ENCODE assay signal across 16 cellular contexts in the genomic region with DNA sequence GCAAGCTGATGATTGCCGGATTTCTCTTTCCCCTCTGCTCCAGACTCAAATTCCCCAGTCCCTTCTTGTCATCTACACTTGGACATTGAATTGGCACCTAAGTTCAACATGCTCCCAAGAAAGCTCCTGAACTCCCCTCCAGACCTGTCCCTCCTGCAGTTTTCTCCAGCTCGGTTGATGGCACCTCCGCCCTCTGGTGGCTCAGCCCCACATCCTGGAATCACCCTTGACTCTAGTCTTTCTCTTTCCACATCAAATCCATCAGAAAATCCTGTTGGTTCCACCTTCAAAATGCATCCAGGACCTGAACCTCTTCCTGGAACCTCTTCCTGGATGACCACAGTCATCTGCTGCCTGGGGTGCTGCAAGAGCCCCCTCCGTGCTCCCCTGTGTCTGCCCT.
DNase-seq lines count a peak whose midpoint lies in the region; ATAC-seq and TF ChIP-seq lines count a peak whose summit lies in the region.
"Had no signal": no experiment of that assay in that cellular context is flagged by ENCODE, and none has a peak within 500 bp of the region (broad histone marks: within the 10 kb centered on the region; RNA-seq: fewer than 3 reads in every experiment).

No MANE protein-coding gene starts in this region.

- CTCF ChIA-PET in OCI-LY7 (lab: Charles Lee; ENCODE audit: unreplicated experiment) = no interaction called here

- no peak overlapping the region for H3K4me3 Mint-ChIP-seq in chondrocyte (ENCODE audit: unreplicated experiment)
- no peak overlapping the region for H3K4me3 Mint-ChIP-seq in neural crest cell
- H3K4me3 Mint-ChIP-seq in stimulated activated naive CD8-positive, alpha-beta T cell treated with anti-CD3 and anti-CD28 coated beads, Interleukin-15, amount 100 ng/mL, for 72 hours = no peak overlapping the region
- H3K4me3 Mint-ChIP-seq in mesothelial cell of epicardium = no peak overlapping the region
- H3K4me3 Mint-ChIP-seq: CD8-positive, alpha-beta T cell had no signal

- H3K27ac ChIP-seq in OCI-LY7 (ENCODE audit: low read depth, low read length, poor library complexity, severe bottlenecking) = no peak overlapping the region
- H3K27ac ChIP-seq: HL-60 had no signal

- H3K27me3 Mint-ChIP-seq in chondrocyte (ENCODE audit: low read depth) = peaks cover 3% of the 10 kb centered on the region
- H3K27me3 Mint-ChIP-seq in neural crest cell (ENCODE audit: low read depth) = peaks cover 2% of the 10 kb centered on the region
- H3K27me3 Mint-ChIP-seq in stimulated activated naive CD8-positive, alpha-beta T cell treated with anti-CD3 and anti-CD28 coated beads, Interleukin-15, amount 100 ng/mL, for 72 hours = peaks cover 7% of the 10 kb centered on the region
- peaks cover 2% of the 10 kb centered on the region for H3K27me3 Mint-ChIP-seq in mesothelial cell of epicardium (ENCODE audit: low read depth)

- DNase-seq in GM12864 (ENCODE audit: low read depth) (no peak), OCI-LY7 (ENCODE audit: low spot score) (no peak), chondrocyte (ENCODE audit: low spot score) (no peak), neural crest cell (ENCODE audit: low read depth, low spot score) (no peak), NAMALWA (ENCODE audit: low spot score) (no peak), mesothelial cell of epicardium (ENCODE audit: low spot score in 2 of 2, unreplicated experiment in 2 of 2) (no peak)
- DNase-seq in stimulated activated naive CD8-positive, alpha-beta T cell treated with anti-CD3 and anti-CD28 coated beads, Interleukin-15, amount 100 ng/mL, for 72 hours = no peak
- DNase-seq: ACHN; BE2C; CD8-positive, alpha-beta T cell; KG1; NCI-H1092 treated with DMSO at 0.1 percent for 48 hours; NCI-H1694; SIG-M5 had no signal

- H3K4me1 Mint-ChIP-seq in chondrocyte (ENCODE audit: low read depth) = peaks cover 4% of the 10 kb centered on the region
- H3K4me1 Mint-ChIP-seq in neural crest cell = no peaks in the 10 kb centered on the region
- no peaks in the 10 kb centered on the region for H3K4me1 Mint-ChIP-seq in stimulated activated naive CD8-positive, alpha-beta T cell treated with anti-CD3 and anti-CD28 coated beads, Interleukin-15, amount 100 ng/mL, for 72 hours
- no peaks in the 10 kb centered on the region for H3K4me1 Mint-ChIP-seq in mesothelial cell of epicardium

- BruUV-seq in OCI-LY7 (replicated peaks; lab: Mats Ljungman, UMichigan) = no TSS peak

- H3K4me3 ChIP-seq in GM12864 (ENCODE audit: low read depth, low read length) (no peak overlapping the region), OCI-LY7 (ENCODE audit: low read depth, low read length, poor library complexity, severe bottlenecking) (no peak overlapping the region)

- intact Hi-C loops in OCI-LY7 (cut with micrococcal nuclease; ENCODE audit: unreplicated experiment) = no loop called here

- ATAC-seq in stimulated activated naive CD8-positive, alpha-beta T cell treated with anti-CD3 and anti-CD28 coated beads, Interleukin-15, amount 100 ng/mL, for 72 hours = no peak
- ATAC-seq: CD8-positive, alpha-beta T cell; HCT116 had no signal

- H4K20me1 ChIP-seq in OCI-LY7 (ENCODE audit: insufficient read depth, low read length) = no peaks in the 10 kb centered on the region

- no peak overlapping the region for H3K4me2 ChIP-seq in OCI-LY7 (ENCODE audit: low read length)

- peaks cover under 1% of the 10 kb centered on the region for H3K4me1 ChIP-seq in OCI-LY7 (ENCODE audit: insufficient read depth, low read length, poor library complexity, severe bottlenecking)
- H3K4me1 ChIP-seq: BE2C had no signal

- H3K9me3 ChIP-seq in OCI-LY7 (ENCODE audit: low read length) = no peaks in the 10 kb centered on the region
- H3K9me3 ChIP-seq: BE2C had no signal

- peak; percentile 5 for TF ChIP-seq CTCF in GM12864 (IDR thresholded peaks at IDR 0.05; ENCODE audit: low read depth, low read length, missing control alignments)
- peak; percentile 38; the same call in 1 of the 2 replicates for TF ChIP-seq CTCF in OCI-LY7 (conservative IDR thresholded peaks at IDR 0.05; ENCODE audit: low read length)
- peak; percentile 14 for TF ChIP-seq CTCF in chondrocyte (IDR thresholded peaks at IDR 0.05)
- peak; percentile 15 for TF ChIP-seq CTCF in neural crest cell (conservative IDR thresholded peaks at IDR 0.05)
- TF ChIP-seq CTCF in mesothelial cell of epicardium (IDR thresholded peaks at IDR 0.05; ENCODE audit: unreplicated experiment) = no peak

- no peaks in the 10 kb centered on the region for H3K79me2 ChIP-seq in OCI-LY7 (ENCODE audit: insufficient read depth, low read depth, low read length)

- no peaks in the 10 kb centered on the region for H3K9me2 ChIP-seq in OCI-LY7 (ENCODE audit: insufficient read depth, low read length)

- POLR2A ChIA-PET in OCI-LY7 (lab: Charles Lee) = interaction anchor here (0.5 to 0.8 kb wide), 3 partner anchors 18 to 223 kb away, joined by 3 to 5 read pairs (median 4); no protein-coding TSS in a partner anchor

- H3K36me3 Mint-ChIP-seq in chondrocyte (ENCODE audit: low read depth) (peaks cover 1% of the 10 kb centered on the region), neural crest cell (ENCODE audit: low read depth) (no peaks in the 10 kb centered on the region), mesothelial cell of epicardium (no peaks in the 10 kb centered on the region)
- H3K36me3 Mint-ChIP-seq: CD8-positive, alpha-beta T cell had no signal

- peaks cover 6% of the 10 kb centered on the region for H3K9me3 Mint-ChIP-seq in chondrocyte (ENCODE audit: low read depth)
- H3K9me3 Mint-ChIP-seq in neural crest cell = no peaks in the 10 kb centered on the region
- H3K9me3 Mint-ChIP-seq in stimulated activated naive CD8-positive, alpha-beta T cell treated with anti-CD3 and anti-CD28 coated beads, Interleukin-15, amount 100 ng/mL, for 72 hours = no peaks in the 10 kb centered on the region
- H3K9me3 Mint-ChIP-seq in mesothelial cell of epicardium = peaks cover 8% of the 10 kb centered on the region
- H3K9me3 Mint-ChIP-seq: CD8-positive, alpha-beta T cell had no signal

- no peak overlapping the region for H2AFZ ChIP-seq in OCI-LY7 (ENCODE audit: low read length)

- H3K27ac Mint-ChIP-seq in chondrocyte (ENCODE audit: unreplicated experiment) (no peak overlapping the region), neural crest cell (ENCODE audit: unreplicated experiment) (no peak overlapping the region), mesothelial cell of epicardium (no peak overlapping the region)
- H3K27ac Mint-ChIP-seq in stimulated activated naive CD8-positive, alpha-beta T cell treated with anti-CD3 and anti-CD28 coated beads, Interleukin-15, amount 100 ng/mL, for 72 hours = no peak overlapping the region
- H3K27ac Mint-ChIP-seq: CD8-positive, alpha-beta T cell had no signal

- H3K36me3 ChIP-seq in OCI-LY7 (ENCODE audit: insufficient read depth, low read length) = no peaks in the 10 kb centered on the region
- H3K36me3 ChIP-seq: BE2C had no signal
